Comparison of ENCODE assay signal across 20 cellular contexts in genomic region chr3:191961529-191961928, GRCh38.
DNase-seq lines count a peak whose midpoint lies in the region; ATAC-seq, FAIRE-seq and TF ChIP-seq lines count a peak whose summit lies in the region.
"Had no signal": no experiment of that assay in that cellular context is flagged by ENCODE, and none has a peak within 500 bp of the region (broad histone marks: within the 10 kb centered on the region; RNA-seq: fewer than 3 reads in every experiment).

No MANE protein-coding gene starts in this region.

- peak overlapping the region; percentile 30 for H2AFZ ChIP-seq in neuronal stem cell (ENCODE audit: low read length)

- no peak for TF ChIP-seq CTCF in endodermal cell (conservative IDR thresholded peaks at IDR 0.05)
- no peak for TF ChIP-seq CTCF in upper lobe of left lung (IDR thresholded peaks at IDR 0.05)

- no peak for TF ChIP-seq POLR2A in H54 (IDR thresholded peaks at IDR 0.05; ENCODE audit: low read depth, low read length)
- TF ChIP-seq POLR2A in upper lobe of left lung (IDR thresholded peaks at IDR 0.05): no peak

- H2BK15ac ChIP-seq in neuronal stem cell (ENCODE audit: low read length): no peak overlapping the region

- H3K9me3 Mint-ChIP-seq in endodermal cell: peaks cover 2% of the 10 kb centered on the region

- H3K36me3 ChIP-seq in endodermal cell (ENCODE audit: control insufficient read depth, insufficient read depth, low read length): no peaks in the 10 kb centered on the region
- H3K36me3 ChIP-seq in neuronal stem cell (replicated peaks in 1 of 2; ENCODE audit: control insufficient read depth in 2 of 2, insufficient read depth in 2 of 2, low read length in 2 of 2): no peaks in the 10 kb centered on the region
- no peaks in the 10 kb centered on the region for H3K36me3 ChIP-seq in upper lobe of left lung
- H3K36me3 ChIP-seq: BE2C had no signal

- no peak overlapping the region for H4K91ac ChIP-seq in neuronal stem cell (ENCODE audit: low read depth, low read length, poor library complexity)

- H3K79me1 ChIP-seq in neuronal stem cell (ENCODE audit: low read depth, low read length): no peaks in the 10 kb centered on the region

- H3K27me3 ChIP-seq in endodermal cell (ENCODE audit: control insufficient read depth, insufficient read depth, low read length, poor library complexity, severe bottlenecking) (no peaks in the 10 kb centered on the region), neuronal stem cell (ENCODE audit: control insufficient read depth in 3 of 3, insufficient read depth in 3 of 3, low read depth in 1 of 3, low read length in 3 of 3) (no peaks in the 10 kb centered on the region), upper lobe of left lung (no peaks in the 10 kb centered on the region)
- H3K27me3 ChIP-seq: BE2C had no signal

- H3K9ac ChIP-seq in endodermal cell (ENCODE audit: extremely low read depth, low read length, poor library complexity, severe bottlenecking) (no peak overlapping the region), neuronal stem cell (ENCODE audit: low read depth, low read length, poor library complexity) (no peak overlapping the region)

- H2BK5ac ChIP-seq in neuronal stem cell (ENCODE audit: low read length): no peak overlapping the region

- H3K27me3 Mint-ChIP-seq in endodermal cell (ENCODE audit: insufficient read depth): no peaks in the 10 kb centered on the region
- H3K27me3 Mint-ChIP-seq: CD4-positive, CD25-positive, alpha-beta regulatory T cell had no signal

- peaks cover 45% of the 10 kb centered on the region for H3K4me1 Mint-ChIP-seq in endodermal cell
- H3K4me1 Mint-ChIP-seq: CD4-positive, CD25-positive, alpha-beta regulatory T cell had no signal

- no peak overlapping the region for H2AK5ac ChIP-seq in neuronal stem cell (ENCODE audit: low read depth, low read length)

- peaks cover 2% of the 10 kb centered on the region for H3K36me3 Mint-ChIP-seq in endodermal cell (ENCODE audit: low read depth)
- H3K36me3 Mint-ChIP-seq: CD4-positive, CD25-positive, alpha-beta regulatory T cell had no signal

- H3K18ac ChIP-seq in neuronal stem cell (ENCODE audit: low read length): no peak overlapping the region

- no peak for TF ChIP-seq EP300 in upper lobe of left lung (IDR thresholded peaks at IDR 0.05)

- H3K23ac ChIP-seq in neuronal stem cell (ENCODE audit: low read depth, low read length, poor library complexity): no peak overlapping the region

- DNase-seq in H54 (ENCODE audit: insufficient read length, low spot score) (no peak), NCI-H82 (lab: John Stamatoyannopoulos, UW) (peak; percentile 94), endodermal cell (no peak), neuronal stem cell (ENCODE audit: low spot score) (no peak), upper lobe of left lung (no peak), nucleus accumbens (lab: John Stamatoyannopoulos, UW) (no peak)
- DNase-seq: BE2C; CD4-positive, CD25-positive, alpha-beta regulatory T cell; COR-L47; DMS 273 treated with DMSO at 0.1 percent for 48 hours; DND-41; Kasumi-1; MM.1S; NCI-H1105; NCI-H2081 treated with DMSO at 0.1 percent for 48 hours; SHP77 had no signal

- no peak overlapping the region for H3K4me2 ChIP-seq in neuronal stem cell (ENCODE audit: insufficient read depth, low read length, poor library complexity, severe bottlenecking)

- no peak for ATAC-seq in HG02610 (IDR thresholded peaks at IDR 0.05; ENCODE audit: unreplicated experiment)
- no peak for ATAC-seq in upper lobe of left lung (ENCODE audit: low FRiP score in 2 of 2)
- no peak for ATAC-seq in HG02588 (IDR thresholded peaks at IDR 0.05; ENCODE audit: unreplicated experiment)

- FAIRE-seq in H54 (lab: Jason Lieb, UNC): peak; percentile 60
- FAIRE-seq: A204.1 had no signal

- no peak overlapping the region for H4K8ac ChIP-seq in neuronal stem cell (ENCODE audit: low read depth, low read length)

- H2BK120ac ChIP-seq in neuronal stem cell (ENCODE audit: low read depth, low read length): no peak overlapping the region

- H3K4me3 ChIP-seq in endodermal cell (ENCODE audit: low read length) (no peak overlapping the region), neuronal stem cell (ENCODE audit: low read length in 2 of 2) (no peak overlapping the region), upper lobe of left lung (no peak overlapping the region)
- H3K4me3 ChIP-seq: SK-N-MC had no signal

- H3K4ac ChIP-seq in neuronal stem cell (ENCODE audit: low read length): no peak overlapping the region

- no peak overlapping the region for H3K14ac ChIP-seq in neuronal stem cell (ENCODE audit: low read length)

- H2BK12ac ChIP-seq in neuronal stem cell (ENCODE audit: low read length): no peak overlapping the region

- peak overlapping the region; percentile 93 for H3K27ac Mint-ChIP-seq in endodermal cell
- H3K27ac Mint-ChIP-seq: CD4-positive, CD25-positive, alpha-beta regulatory T cell had no signal

- H3K9me3 ChIP-seq in endodermal cell (ENCODE audit: control insufficient read depth, low read length): no peaks in the 10 kb centered on the region
- no peaks in the 10 kb centered on the region for H3K9me3 ChIP-seq in neuronal stem cell (replicated peaks in 1 of 2; ENCODE audit: control insufficient read depth in 2 of 2, insufficient read depth in 1 of 2, low read depth in 1 of 2, low read length in 2 of 2)
- H3K9me3 ChIP-seq in upper lobe of left lung: no peaks in the 10 kb centered on the region
- H3K9me3 ChIP-seq: BE2C had no signal

- no peak overlapping the region for H3K27ac ChIP-seq in endodermal cell (ENCODE audit: low read depth, low read length)
- no peak overlapping the region for H3K27ac ChIP-seq in neuronal stem cell (replicated peaks; ENCODE audit: low read length)
- H3K27ac ChIP-seq in upper lobe of left lung: no peak overlapping the region
- H3K27ac ChIP-seq: SK-N-MC had no signal

- no peak overlapping the region for H3K4me3 Mint-ChIP-seq in endodermal cell
- H3K4me3 Mint-ChIP-seq: CD4-positive, CD25-positive, alpha-beta regulatory T cell had no signal

- H3K4me1 ChIP-seq in endodermal cell (ENCODE audit: control insufficient read depth, insufficient read depth, low read length) (peaks cover 11% of the 10 kb centered on the region), neuronal stem cell (ENCODE audit: control insufficient read depth in 2 of 2, insufficient read depth in 1 of 2, low read depth in 1 of 2, low read length in 2 of 2) (peaks cover 7 to 13% of the 10 kb centered on the region in 2 donors), upper lobe of left lung (no peaks in the 10 kb centered on the region)
- H3K4me1 ChIP-seq: BE2C had no signal
